Comparison of ENCODE assay signal across 14 cellular contexts in the genomic region with DNA sequence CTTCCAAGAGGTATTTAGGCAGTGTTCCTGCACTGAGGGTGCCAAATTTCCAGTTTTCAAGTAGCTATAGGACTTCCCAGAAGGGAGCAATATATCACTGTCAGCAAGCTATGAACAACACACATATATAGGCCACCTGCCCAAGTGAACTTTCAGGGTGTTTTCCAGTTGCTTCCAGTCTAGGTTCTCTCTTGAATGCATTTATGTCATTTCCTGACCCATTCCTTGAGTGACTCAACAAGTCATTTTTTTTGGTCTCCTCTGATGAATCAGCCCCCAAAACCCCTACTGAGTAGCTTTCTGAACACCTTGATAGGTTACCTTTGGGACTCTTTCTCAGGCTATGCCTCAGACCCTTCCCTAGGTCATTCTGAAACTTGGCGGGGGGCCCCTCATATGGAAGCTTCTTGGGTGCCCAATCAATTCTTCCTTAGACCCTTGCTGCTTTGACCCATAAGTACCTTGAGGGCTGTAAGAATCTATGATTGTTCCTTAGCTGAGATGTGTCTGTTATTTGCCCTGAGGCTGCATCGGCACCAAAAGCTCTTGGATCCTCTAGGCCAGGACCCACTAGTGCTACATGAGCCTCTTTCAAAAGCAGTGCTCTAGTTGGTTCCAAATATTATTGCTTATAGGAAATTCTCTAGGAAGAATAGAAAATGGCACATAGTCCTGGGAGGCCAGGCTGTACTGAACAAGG. TPM values are rescaled to one million over a fixed set of nuclear protein-coding genes. Genes with fewer than 3 reads are reported as not detected.
DNase-seq lines count a peak whose midpoint lies in the region; ATAC-seq, FAIRE-seq and TF ChIP-seq lines count a peak whose summit lies in the region.
"Had no signal": no experiment of that assay in that cellular context is flagged by ENCODE, and none has a peak within 500 bp of the region (broad histone marks: within the 10 kb centered on the region; RNA-seq: fewer than 3 reads in every experiment).

No MANE protein-coding gene starts in this region.

- peaks cover under 1 to 2% of the 10 kb centered on the region in 2 donors for H3K36me3 Mint-ChIP-seq in activated T-cell treated with anti-CD3 and anti-CD28 coated beads, Interleukin-2, amount 50 U/mL, for 72 hours (ENCODE audit: insufficient read depth in 2 of 2)
- peaks cover 2% of the 10 kb centered on the region for H3K36me3 Mint-ChIP-seq in glutamatergic neuron (ENCODE audit: unreplicated experiment)

- peaks cover 44% of the 10 kb centered on the region for H3K4me1 Mint-ChIP-seq in activated T-cell treated with anti-CD3 and anti-CD28 coated beads, Interleukin-2, amount 50 U/mL, for 72 hours (ENCODE audit: low read depth)
- H3K4me1 Mint-ChIP-seq in glutamatergic neuron (ENCODE audit: low read depth, unreplicated experiment): peaks cover 2% of the 10 kb centered on the region

- H3K4me3 Mint-ChIP-seq in activated T-cell treated with anti-CD3 and anti-CD28 coated beads, Interleukin-2, amount 50 U/mL, for 72 hours: peak overlapping the region; percentile 54 to 72
- H3K4me3 Mint-ChIP-seq in glutamatergic neuron (ENCODE audit: unreplicated experiment): no peak overlapping the region

- H3K9me3 Mint-ChIP-seq in activated T-cell treated with anti-CD3 and anti-CD28 coated beads, Interleukin-2, amount 50 U/mL, for 72 hours: no peaks in the 10 kb centered on the region
- peaks cover 3% of the 10 kb centered on the region for H3K9me3 Mint-ChIP-seq in glutamatergic neuron (ENCODE audit: unreplicated experiment)

- peak; percentile 58 for ATAC-seq in GM19463 (IDR thresholded peaks at IDR 0.05; ENCODE audit: unreplicated experiment)
- peak; percentile 94 to 96 for ATAC-seq in activated T-cell treated with anti-CD3 and anti-CD28 coated beads, Interleukin-2, amount 50 U/mL, for 72 hours (replicated peaks in 1 of 2)
- ATAC-seq: left colon, Panc1, upper lobe of right lung had no signal

- no peaks in the 10 kb centered on the region for H3K9me3 ChIP-seq in keratinocyte (ENCODE audit: control insufficient read depth, low read depth, low read length)
- H3K9me3 ChIP-seq: esophagus squamous epithelium, upper lobe of right lung had no signal

- peaks cover 25% of the 10 kb centered on the region for H3K4me1 ChIP-seq in keratinocyte (ENCODE audit: control insufficient read depth, extremely low read depth, insufficient read depth, low read length)
- H3K4me1 ChIP-seq: upper lobe of right lung had no signal

- peak overlapping the region; percentile 69 for H3K27ac ChIP-seq in keratinocyte (ENCODE audit: control insufficient read depth, insufficient read depth, low read length)
- H3K27ac ChIP-seq: HL-60, upper lobe of right lung had no signal

- peak; percentile 81 for FAIRE-seq in keratinocyte (lab: Jason Lieb, UNC)

- no peak overlapping the region for H3K9ac ChIP-seq in keratinocyte (ENCODE audit: control insufficient read depth, extremely low read depth, insufficient read depth, low read length)

- H4K20me1 ChIP-seq in keratinocyte (ENCODE audit: control insufficient read depth, extremely low read depth, insufficient read depth, low read length): no peaks in the 10 kb centered on the region

- no peaks in the 10 kb centered on the region for H3K9me1 ChIP-seq in keratinocyte (ENCODE audit: control insufficient read depth, extremely low read depth, insufficient read depth, low read length)

- no peaks in the 10 kb centered on the region for H3K27me3 ChIP-seq in keratinocyte (ENCODE audit: control insufficient read depth, extremely low read depth, insufficient read depth, low read length)
- H3K27me3 ChIP-seq: esophagus squamous epithelium, upper lobe of right lung had no signal

- no peak overlapping the region for H2AFZ ChIP-seq in keratinocyte (ENCODE audit: control insufficient read depth, low read length)

- peak overlapping the region; percentile 96 for H3K27ac Mint-ChIP-seq in activated T-cell treated with anti-CD3 and anti-CD28 coated beads, Interleukin-2, amount 50 U/mL, for 72 hours
- H3K27ac Mint-ChIP-seq in glutamatergic neuron (ENCODE audit: unreplicated experiment): no peak overlapping the region

- dilution Hi-C loops in keratinocyte (cut with MboI; ENCODE audit: extremely low pct_ligation_motif_present, low sequenced_read_pairs): no loop called here

- peaks cover 1 to 3% of the 10 kb centered on the region in 2 experiments for H3K36me3 ChIP-seq in keratinocyte (ENCODE audit: control insufficient read depth in 2 of 2, extremely low read depth in 1 of 2, insufficient read depth in 2 of 2, low read length in 2 of 2)

- H3K4me2 ChIP-seq in keratinocyte (ENCODE audit: control insufficient read depth, extremely low read depth, insufficient read depth, low read depth, low read length): peak overlapping the region; percentile 83

- no peak overlapping the region for H3K4me3 ChIP-seq in keratinocyte (ENCODE audit: control insufficient read depth in 2 of 3, extremely low read depth in 1 of 3, insufficient read depth in 2 of 3, low read depth in 1 of 3, low read length in 3 of 3)
- no peak overlapping the region for H3K4me3 ChIP-seq in foreskin fibroblast (ENCODE audit: low read depth in 1 of 2, low read length in 2 of 2)
- H3K4me3 ChIP-seq: esophagus squamous epithelium, upper lobe of right lung had no signal

- H3K79me2 ChIP-seq in keratinocyte (ENCODE audit: control insufficient read depth, insufficient read depth, low read length): no peaks in the 10 kb centered on the region

- H3K27me3 Mint-ChIP-seq in activated T-cell treated with anti-CD3 and anti-CD28 coated beads, Interleukin-2, amount 50 U/mL, for 72 hours (ENCODE audit: low read depth): no peaks in the 10 kb centered on the region
- peaks cover 14% of the 10 kb centered on the region for H3K27me3 Mint-ChIP-seq in glutamatergic neuron (ENCODE audit: unreplicated experiment)

- TF ChIP-seq CTCF in keratinocyte (optimal IDR thresholded peaks at IDR 0.05 in 1 of 3, IDR thresholded peaks at IDR 0.05 in 1 of 3, conservative IDR thresholded peaks at IDR 0.05 in 1 of 3; ENCODE audit: extremely low read depth in 1 of 3, insufficient read depth in 2 of 3, low read length in 3 of 3) (no peak), foreskin fibroblast (IDR thresholded peaks at IDR 0.05; ENCODE audit: low read depth, low read length) (no peak), glutamatergic neuron (IDR thresholded peaks at IDR 0.05; ENCODE audit: partially characterized antibody, unreplicated experiment) (no peak)

- DNase-seq in Daoy (ENCODE audit: low read depth) (peak; percentile 52), keratinocyte (ENCODE audit: low read depth, low spot score) (no peak), T1000 (lab: John Stamatoyannopoulos, UW) (no peak), foreskin fibroblast (no peak), glutamatergic neuron (no peak)
- peak; percentile 45 to 65 for DNase-seq in activated T-cell treated with anti-CD3 and anti-CD28 coated beads, Interleukin-2, amount 50 U/mL, for 72 hours
- DNase-seq: anterior cingulate cortex, DMS153, esophagus squamous epithelium, left colon, upper lobe of right lung had no signal

RNA-seq across cellular contexts. Expression of a gene that starts 12.4 kb away (rescaled TPM):
- total RNA-seq in Daoy (2014; rRNA removed; shearing (Covaris generic)): 6.6 and 12.6 TPM in 2 replicates
- total RNA-seq in activated T-cell treated with anti-CD3 and anti-CD28 coated beads, Interleukin-2, amount 50 U/mL, for 72 hours: 10 to 100 TPM in 1 of 2 donors, 1 to 10 TPM in 1; 9.9 to 10.6 TPM
- polyA plus RNA-seq in keratinocyte: 2.4 to 3.9 TPM (median 2.7 TPM) in 3 replicates
- polyA plus RNA-seq in keratinocyte (2011; ENCODE audit: low read depth): 1.5 TPM
- 3.3 and 4.1 TPM in 2 replicates for polyA plus RNA-seq in keratinocyte (2011; cell fraction: cytosol; rRNA removed)
- 3.0 and 5.0 TPM in 2 replicates for polyA plus RNA-seq in keratinocyte (2011; cell fraction: nucleus; rRNA removed)
- polyA plus RNA-seq in keratinocyte (2012; ENCODE audit: low replicate concordance): 4.5 and 4.8 TPM in 2 replicates
- polyA minus RNA-seq in keratinocyte: 1.6 to 3.9 TPM (median 2.8 TPM) in 3 replicates
- polyA minus RNA-seq in keratinocyte (2011; cell fraction: cytosol; rRNA and poly(A)+ RNA removed): 1.9 TPM
- polyA minus RNA-seq in keratinocyte (2011; cell fraction: nucleus; rRNA and poly(A)+ RNA removed): 1.4 and 1.9 TPM in 2 replicates
- total RNA-seq in glutamatergic neuron (ENCODE audit: unreplicated experiment): 137 TPM

RNA-seq across cellular contexts. Expression of a gene that starts 43.9 kb away (rescaled TPM):
- 0.11 TPM in 1 of 2 replicates, not detected in the other for total RNA-seq in Daoy (2014; rRNA removed; shearing (Covaris generic))
- 1 to 10 TPM in 1 of 2 donors, under 1 TPM in 1; 1.00 to 1.1 TPM for total RNA-seq in activated T-cell treated with anti-CD3 and anti-CD28 coated beads, Interleukin-2, amount 50 U/mL, for 72 hours
- 0.04 to 0.09 TPM (median 0.04 TPM) in 3 replicates for polyA plus RNA-seq in keratinocyte
- polyA plus RNA-seq in keratinocyte (2011; ENCODE audit: low read depth): 1.2 TPM
- polyA plus RNA-seq in keratinocyte (2011; cell fraction: cytosol; rRNA removed): 0.05 and 0.10 TPM in 2 replicates
- polyA plus RNA-seq in keratinocyte (2011; cell fraction: nucleus; rRNA removed): 0.11 and 0.15 TPM in 2 replicates
- polyA plus RNA-seq in keratinocyte (2012; ENCODE audit: low replicate concordance): 0.44 TPM in 1 of 2 replicates, not detected in the other
- polyA minus RNA-seq in keratinocyte: 0.10 to 0.30 TPM (median 0.26 TPM) in 3 replicates
- polyA minus RNA-seq in keratinocyte (2011; cell fraction: cytosol; rRNA and poly(A)+ RNA removed): not detected
- 0.11 TPM in 1 of 2 replicates, not detected in the other for polyA minus RNA-seq in keratinocyte (2011; cell fraction: nucleus; rRNA and poly(A)+ RNA removed)
- total RNA-seq in glutamatergic neuron (ENCODE audit: unreplicated experiment): 3.1 TPM

Comparison
In these comparisons a context has a peak if more than half of its experiments do, and no peak if none do; other contexts are left out.
1. DNase-seq: peak in Daoy (single experiment) and activated T-cell treated with anti-CD3 and anti-CD28 coated beads, Interleukin-2, amount 50 U/mL, for 72 hours (2 of 2); none in keratinocyte (single experiment), T1000 (single experiment), foreskin fibroblast (0 of 2) and glutamatergic neuron (single experiment).
2. RNA of a gene that starts 12.4 kb away (total RNA-seq): 137 TPM in glutamatergic neuron (single experiment); 6.6 to 12.6 TPM in Daoy and 9.9 to 10.6 TPM in activated T-cell treated with anti-CD3 and anti-CD28 coated beads, Interleukin-2, amount 50 U/mL, for 72 hours; every median in the first group is over 10 times any median in the second.